17 cellular contexts compared by ENCODE assay signal in genomic region chr3:114608293-114608692, GRCh38.
DNase-seq lines count a peak whose midpoint lies in the region; FAIRE-seq and TF ChIP-seq lines count a peak whose summit lies in the region.
"Had no signal": no experiment of that assay in that cellular context is flagged by ENCODE, and none has a peak within 500 bp of the region (broad histone marks: within the 10 kb centered on the region; RNA-seq: fewer than 3 reads in every experiment).

No MANE protein-coding gene starts in this region.

- H3K27me3 ChIP-seq in brain microvascular endothelial cell (replicated peaks): no peaks in the 10 kb centered on the region

- H3K36me3 ChIP-seq in brain microvascular endothelial cell (replicated peaks): no peaks in the 10 kb centered on the region
- H3K36me3 ChIP-seq: WERI-Rb-1 had no signal

- TF ChIP-seq CTCF in AG04449 (IDR thresholded peaks at IDR 0.05; ENCODE audit: insufficient read depth, low read length, missing control alignments): no peak
- TF ChIP-seq CTCF in brain microvascular endothelial cell (IDR thresholded peaks at IDR 0.05; ENCODE audit: low read depth, low read length, missing control alignments): no peak

- peak overlapping the region; percentile 61 for H3K27ac ChIP-seq in brain microvascular endothelial cell
- H3K27ac ChIP-seq: WERI-Rb-1 had no signal

- H3K4me3 ChIP-seq in AG04449 (ENCODE audit: low read depth, low read length): no peak overlapping the region
- H3K4me3 ChIP-seq in brain microvascular endothelial cell (ENCODE audit: low read depth, low read length): no peak overlapping the region

- DNase-seq in AG04449 (ENCODE audit: low read depth, low spot score): peak; percentile 76
- DNase-seq in HTR-8/SVneo (ENCODE audit: insufficient read length, low spot score): peak; percentile 37
- DNase-seq in brain microvascular endothelial cell: peak; percentile 60
- peak; percentile 94 for DNase-seq in iris pigment epithelial cell (ENCODE audit: low read depth)
- no peak for DNase-seq in COLO668 (lab: John Stamatoyannopoulos, UW; ENCODE audit: unreplicated experiment)
- DNase-seq in NCI-H1417 treated with DMSO at 0.1 percent for 48 hours (lab: John Stamatoyannopoulos, UW): no peak
- no peak for DNase-seq in NCI-H1105 (lab: John Stamatoyannopoulos, UW)
- no peak for DNase-seq in SKM-1 (lab: John Stamatoyannopoulos, UW; ENCODE audit: unreplicated experiment)
- DNase-seq: activated CD8-positive, alpha-beta memory T cell treated with anti-CD3 and anti-CD28 coated beads, Interleukin-2, amount 50 U/mL, for 48 hours; effector memory CD4-positive, alpha-beta T cell; H9; NCI-H1694; NCI-H526 treated with DMSO at 0.1 percent for 48 hours; SHP77 treated with DMSO at 0.1 percent for 48 hours; stimulated activated naive CD4-positive, alpha-beta T cell treated with Interleukin-2 at 50 U/mL for 16 hours; WERI-Rb-1 had no signal

- CTCF ChIA-PET in AG04449 (lab: Yijun Ruan, JAX): interaction anchor here (1.1 kb wide), 1 partner anchor 30 kb away, joined by 3 read pairs; no protein-coding TSS in a partner anchor

- no peak for FAIRE-seq in HTR-8/SVneo (lab: Jason Lieb, UNC)
- FAIRE-seq: GM18507 had no signal

- in situ Hi-C loops in brain microvascular endothelial cell (cut with HindIII; ENCODE audit: low pct_ligation_motif_present, low sequenced_read_pairs): no loop called here

- POLR2A ChIA-PET in AG04449 (lab: Yijun Ruan, JAX): no interaction called here

Comparison
In these comparisons a context has a peak if more than half of its experiments do, and no peak if none do; other contexts are left out.
1. DNase-seq: peak in AG04449 (single experiment), HTR-8/SVneo (single experiment), brain microvascular endothelial cell (single experiment) and iris pigment epithelial cell (single experiment); none in COLO668 (single experiment), NCI-H1417 treated with DMSO at 0.1 percent for 48 hours (single experiment), NCI-H1105 (single experiment) and SKM-1 (single experiment).